8 cellular contexts compared by ENCODE assay signal in genomic region chr5:94849821-94850736, GRCh38.
DNase-seq lines count a peak whose midpoint lies in the region; ATAC-seq, FAIRE-seq and TF ChIP-seq lines count a peak whose summit lies in the region.

No MANE protein-coding gene starts in this region.

- H3K4me3 Mint-ChIP-seq in GM23338 = no peak overlapping the region

- H3K4me2 ChIP-seq in GM23338 = peak overlapping the region; percentile 33; the same call in 1 of the 2 replicates

- FAIRE-seq in G401.6 (lab: Jason Lieb, UNC) = peak; percentile 95

- DNase-seq in AG08395 (ENCODE audit: low spot score) (peak; percentile 69), GM23338 (ENCODE audit: low spot score) (peak; percentile 87), SHP77 treated with DMSO at 0.1 percent for 48 hours (lab: John Stamatoyannopoulos, UW) (peak; percentile 67), dermis microvascular lymphatic vessel endothelial cell (ENCODE audit: low read depth in 2 of 2) (peak; percentile 39), midbrain (lab: John Stamatoyannopoulos, UW) (peak; percentile 50)
- DNase-seq in Jurkat, Clone E6-1 (ENCODE audit: low read depth, low spot score) = peak; percentile 81
- no peak for DNase-seq in activated CD8-positive, alpha-beta memory T cell treated with anti-CD3 and anti-CD28 coated beads for 24 hours

- no peak overlapping the region for H3K27ac ChIP-seq in GM23338 (ENCODE audit: low read depth)

- H3K36me3 Mint-ChIP-seq in GM23338 (ENCODE audit: low read depth) = no peaks in the 10 kb centered on the region

- H2AFZ ChIP-seq in GM23338 = no peak overlapping the region

- H3K9me2 ChIP-seq in GM23338 (ENCODE audit: insufficient read depth) = no peaks in the 10 kb centered on the region

- ATAC-seq in GM23338 = peak; percentile 85

- H3K27me3 Mint-ChIP-seq in GM23338 (ENCODE audit: insufficient read depth, low read depth, poor library complexity) = no peaks in the 10 kb centered on the region

- H3K27ac Mint-ChIP-seq in GM23338 = peak overlapping the region; percentile 21; the same call in 1 of the 2 replicates

- TF ChIP-seq CTCF in GM23338 (conservative IDR thresholded peaks at IDR 0.05; ENCODE audit: low read depth in 2 of 2) = peak; percentile 90 to 99

- peaks cover 23% of the 10 kb centered on the region for H3K4me1 ChIP-seq in GM23338 (ENCODE audit: insufficient read depth)

- peaks cover 40% of the 10 kb centered on the region for H3K4me1 Mint-ChIP-seq in GM23338

- no peaks in the 10 kb centered on the region for H4K20me1 ChIP-seq in GM23338 (replicated peaks; ENCODE audit: insufficient read depth)

- no peaks in the 10 kb centered on the region for H3F3A ChIP-seq in GM23338 (replicated peaks; ENCODE audit: low read depth)

- H3K9me3 Mint-ChIP-seq in GM23338 = no peaks in the 10 kb centered on the region; the same call in 2 of the 3 replicates

- no peaks in the 10 kb centered on the region for H3K27me3 ChIP-seq in GM23338 (ENCODE audit: insufficient read depth)

- H3K36me3 ChIP-seq in GM23338 (ENCODE audit: insufficient read depth) = no peaks in the 10 kb centered on the region

- no peak overlapping the region for H3K4me3 ChIP-seq in GM23338
- H3K4me3 ChIP-seq in Jurkat, Clone E6-1 (ENCODE audit: low read length) = no peak overlapping the region

- no peaks in the 10 kb centered on the region for H3K79me2 ChIP-seq in GM23338 (replicated peaks; ENCODE audit: insufficient read depth)

TF ChIP-seq in GM23338, 12 proteins besides CTCF, POLR2A, EP300 and RAD21:
- TF ChIP-seq ZNF331 (CRISPR knock-in tag; IDR thresholded peaks at IDR 0.05; ENCODE audit: low read depth) = no peak
- TF ChIP-seq ZNF462 (CRISPR knock-in tag; IDR thresholded peaks at IDR 0.05) = no peak
- no peak for TF ChIP-seq JUNB (IDR thresholded peaks at IDR 0.05; ENCODE audit: unreplicated experiment)
- no peak for TF ChIP-seq EZH2phosphoT487 (IDR thresholded peaks at IDR 0.05; ENCODE audit: unreplicated experiment)
- TF ChIP-seq STAT1 (IDR thresholded peaks at IDR 0.05; ENCODE audit: unreplicated experiment) = no peak
- no peak for TF ChIP-seq ZNF114 (CRISPR knock-in tag; IDR thresholded peaks at IDR 0.05)
TF ChIP-seq in GM23338: peak in this region for 0.
